ENCODE assay signal across 1 cellular context in the genomic region with DNA sequence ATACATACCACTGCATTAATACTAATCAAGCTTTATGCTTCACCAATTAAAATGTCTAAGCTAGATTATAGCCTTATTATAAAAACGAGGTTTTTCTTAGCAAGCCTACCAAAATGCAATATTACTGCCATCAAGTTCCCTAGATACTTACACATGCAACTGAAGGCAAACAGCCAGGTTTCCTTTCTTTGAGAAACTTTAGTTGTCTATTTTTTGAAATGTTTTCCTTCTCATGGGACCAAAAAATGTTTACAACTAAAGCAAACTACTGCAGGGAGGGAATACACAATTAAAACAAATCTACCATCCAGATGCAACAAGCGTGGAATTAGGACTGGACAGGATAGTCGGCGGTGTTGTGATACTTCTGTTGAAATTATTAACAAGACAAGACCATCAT.
TF ChIP-seq lines count a peak whose summit lies in the region.

No MANE protein-coding gene starts in this region.

TF ChIP-seq in K562, 482 proteins besides CTCF, POLR2A, EP300 and RAD21 (continued from another document):
- TF ChIP-seq, protein P1, sequence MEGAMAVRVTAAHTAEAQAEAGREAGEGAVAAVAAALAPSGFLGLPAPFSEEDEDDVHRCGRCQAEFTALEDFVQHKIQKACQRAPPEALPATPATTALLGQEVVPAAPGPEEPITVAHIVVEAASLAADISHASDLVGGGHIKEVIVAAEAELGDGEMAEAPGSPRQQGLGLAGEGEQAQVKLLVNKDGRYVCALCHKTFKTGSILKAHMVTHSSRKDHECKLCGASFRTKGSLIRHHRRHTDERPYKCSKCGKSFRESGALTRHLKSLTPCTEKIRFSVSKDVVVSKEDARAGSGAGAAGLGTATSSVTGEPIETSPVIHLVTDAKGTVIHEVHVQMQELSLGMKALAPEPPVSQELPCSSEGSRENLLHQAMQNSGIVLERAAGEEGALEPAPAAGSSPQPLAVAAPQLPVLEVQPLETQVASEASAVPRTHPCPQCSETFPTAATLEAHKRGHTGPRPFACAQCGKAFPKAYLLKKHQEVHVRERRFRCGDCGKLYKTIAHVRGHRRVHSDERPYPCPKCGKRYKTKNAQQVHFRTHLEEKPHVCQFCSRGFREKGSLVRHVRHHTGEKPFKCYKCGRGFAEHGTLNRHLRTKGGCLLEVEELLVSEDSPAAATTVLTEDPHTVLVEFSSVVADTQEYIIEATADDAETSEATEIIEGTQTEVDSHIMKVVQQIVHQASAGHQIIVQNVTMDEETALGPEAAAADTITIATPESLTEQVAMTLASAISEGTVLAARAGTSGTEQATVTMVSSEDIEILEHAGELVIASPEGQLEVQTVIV (CRISPR knock-in tag; IDR thresholded peaks at IDR 0.05; ENCODE audit: borderline replicate concordance): no peak
- TF ChIP-seq SMARCE1 (IDR thresholded peaks at IDR 0.05): no peak
- TF ChIP-seq HBP1 (CRISPR knock-in tag; IDR thresholded peaks at IDR 0.05): no peak
- no peak for TF ChIP-seq ZFPM2 (CRISPR knock-in tag; IDR thresholded peaks at IDR 0.05)
